ENCODE assay signal across 29 cellular contexts in genomic region chr10:2077231-2077630, GRCh38.
"Had no signal": no experiment of that assay in that cellular context is flagged by ENCODE, and none has a peak within 500 bp of the region (broad histone marks: within the 10 kb centered on the region; RNA-seq: fewer than 3 reads in every experiment).

No MANE protein-coding gene starts in this region.

- H3K4me3 ChIP-seq: ascending aorta, esophagus squamous epithelium, left ventricle myocardium inferior, lung, mucosa of descending colon, skin epidermis, thoracic aorta, uterus had no signal

- H3K4me3 Mint-ChIP-seq: activated B cell treated with CpG ODN at 0.5 μM for 24 hours; activated naive CD4-positive, alpha-beta T cell treated with anti-CD3 and anti-CD28 coated beads for 36 hours; activated naive CD8-positive, alpha-beta T cell treated with anti-CD3 and anti-CD28 coated beads, Interleukin-2, amount 10 ng/mL, durations not matched to agents 7 days and 5 days; activated T-cell treated with anti-CD3 and anti-CD28 coated beads, Interleukin-2, amount 50 U/mL, for 72 hours; natural killer cell treated with Interleukin-12 subunit alpha and Interleukin-12 subunit beta and Interleukin-15 and Interleukin-18, amount 100 ng/mL, for 72 hours; stimulated activated effector memory CD8-positive, alpha-beta T cell treated with anti-CD3 and anti-CD28 coated beads, Interleukin-12 subunit alpha, Interleukin-12 subunit beta, amount 100 ng/mL, for 72 hours; stimulated activated naive CD8-positive, alpha-beta T cell treated with anti-CD3 and anti-CD28 coated beads, Interleukin-15, Interleukin-2, amounts not matched to agents 100 ng/mL and 50 ng/mL, for 24 hours; T-helper 17 cell had no signal

- H3K36me3 Mint-ChIP-seq: activated naive CD8-positive, alpha-beta T cell treated with anti-CD3 and anti-CD28 coated beads, Interleukin-2, amount 10 ng/mL, durations not matched to agents 7 days and 5 days; natural killer cell treated with Interleukin-12 subunit alpha and Interleukin-12 subunit beta and Interleukin-15 and Interleukin-18, amount 100 ng/mL, for 72 hours; stimulated activated effector memory CD8-positive, alpha-beta T cell treated with anti-CD3 and anti-CD28 coated beads, Interleukin-12 subunit alpha, Interleukin-12 subunit beta, amount 100 ng/mL, for 72 hours had no signal

- H3K27ac Mint-ChIP-seq: activated B cell treated with CpG ODN at 0.5 μM for 24 hours; activated naive CD4-positive, alpha-beta T cell treated with anti-CD3 and anti-CD28 coated beads for 36 hours; activated naive CD8-positive, alpha-beta T cell treated with anti-CD3 and anti-CD28 coated beads, Interleukin-2, amount 10 ng/mL, durations not matched to agents 7 days and 5 days; activated T-cell treated with anti-CD3 and anti-CD28 coated beads, Interleukin-2, amount 50 U/mL, for 72 hours; natural killer cell treated with Interleukin-12 subunit alpha and Interleukin-12 subunit beta and Interleukin-15 and Interleukin-18, amount 100 ng/mL, for 72 hours; stimulated activated effector memory CD8-positive, alpha-beta T cell treated with anti-CD3 and anti-CD28 coated beads, Interleukin-12 subunit alpha, Interleukin-12 subunit beta, amount 100 ng/mL, for 72 hours; stimulated activated naive CD8-positive, alpha-beta T cell treated with anti-CD3 and anti-CD28 coated beads, Interleukin-15, Interleukin-2, amounts not matched to agents 100 ng/mL and 50 ng/mL, for 24 hours; T-helper 17 cell had no signal

- DNase-seq: activated B cell treated with CpG ODN at 0.5 μM for 24 hours; activated CD4-positive, alpha-beta T cell treated with anti-CD3 and anti-CD28 coated beads, Interleukin-2, amount 50 U/mL, for 4 hours; activated effector memory CD4-positive, alpha-beta T cell treated with Interleukin-2 at 50 U/mL for 16 hours; activated naive CD4-positive, alpha-beta T cell treated with anti-CD3 and anti-CD28 coated beads for 36 hours; activated naive CD8-positive, alpha-beta T cell treated with anti-CD3 and anti-CD28 coated beads, Interleukin-2, amount 10 ng/mL, durations not matched to agents 7 days and 5 days; activated T-cell treated with anti-CD3 and anti-CD28 coated beads for 4 hours; activated T-cell treated with anti-CD3 and anti-CD28 coated beads, Interleukin-2, amount 50 U/mL, for 72 hours; brain microvascular endothelial cell; caudate nucleus; dermis blood vessel endothelial cell; effector CD4-positive, alpha-beta T cell; esophagus squamous epithelium; foreskin melanocyte; left ventricle myocardium inferior; mucosa of descending colon; stimulated activated CD4-positive, alpha-beta T cell treated with anti-CD3 and anti-CD28 coated beads, Interleukin-4, amount 100 ng/mL, for 24 hours; T-helper 17 cell; T1000; trophoblast cell; uterus had no signal

- H3K36me3 ChIP-seq: ascending aorta, brain microvascular endothelial cell, esophagus squamous epithelium, left ventricle myocardium inferior, thoracic aorta, uterus had no signal

- ATAC-seq: activated T-cell treated with anti-CD3 and anti-CD28 coated beads, Interleukin-2, amount 50 U/mL, for 72 hours; mucosa of descending colon; natural killer cell treated with Interleukin-12 subunit alpha and Interleukin-12 subunit beta and Interleukin-15 and Interleukin-18, amount 100 ng/mL, for 72 hours; sciatic nerve; stimulated activated effector memory CD8-positive, alpha-beta T cell treated with anti-CD3 and anti-CD28 coated beads, Interleukin-12 subunit alpha, Interleukin-12 subunit beta, amount 100 ng/mL, for 72 hours; T-helper 17 cell had no signal

- H3K27me3 ChIP-seq: ascending aorta, brain microvascular endothelial cell, esophagus squamous epithelium, uterus had no signal

- H3K27ac ChIP-seq: ascending aorta, brain microvascular endothelial cell, epithelial cell of prostate, esophagus squamous epithelium, left ventricle myocardium inferior, skin epidermis, thoracic aorta, uterus had no signal

- H3K9me3 Mint-ChIP-seq: activated B cell treated with CpG ODN at 0.5 μM for 24 hours; activated naive CD4-positive, alpha-beta T cell treated with anti-CD3 and anti-CD28 coated beads for 36 hours; activated naive CD8-positive, alpha-beta T cell treated with anti-CD3 and anti-CD28 coated beads, Interleukin-2, amount 10 ng/mL, durations not matched to agents 7 days and 5 days; natural killer cell treated with Interleukin-12 subunit alpha and Interleukin-12 subunit beta and Interleukin-15 and Interleukin-18, amount 100 ng/mL, for 72 hours; stimulated activated effector memory CD8-positive, alpha-beta T cell treated with anti-CD3 and anti-CD28 coated beads, Interleukin-12 subunit alpha, Interleukin-12 subunit beta, amount 100 ng/mL, for 72 hours; stimulated activated naive CD8-positive, alpha-beta T cell treated with anti-CD3 and anti-CD28 coated beads, Interleukin-15, Interleukin-2, amounts not matched to agents 100 ng/mL and 50 ng/mL, for 24 hours had no signal

- H3K9me3 ChIP-seq: ascending aorta, esophagus squamous epithelium, left ventricle myocardium inferior, thoracic aorta, uterus had no signal

- H3K4me1 Mint-ChIP-seq: activated B cell treated with CpG ODN at 0.5 μM for 24 hours; activated naive CD8-positive, alpha-beta T cell treated with anti-CD3 and anti-CD28 coated beads, Interleukin-2, amount 10 ng/mL, durations not matched to agents 7 days and 5 days; stimulated activated effector memory CD8-positive, alpha-beta T cell treated with anti-CD3 and anti-CD28 coated beads, Interleukin-12 subunit alpha, Interleukin-12 subunit beta, amount 100 ng/mL, for 72 hours; T-helper 17 cell had no signal

- H3K27me3 Mint-ChIP-seq: activated naive CD8-positive, alpha-beta T cell treated with anti-CD3 and anti-CD28 coated beads, Interleukin-2, amount 10 ng/mL, durations not matched to agents 7 days and 5 days; stimulated activated naive CD8-positive, alpha-beta T cell treated with anti-CD3 and anti-CD28 coated beads, Interleukin-15, Interleukin-2, amounts not matched to agents 100 ng/mL and 50 ng/mL, for 24 hours had no signal

- H3K4me1 ChIP-seq: ascending aorta, esophagus squamous epithelium, left ventricle myocardium inferior, uterus had no signal
